ENCODE assay signal across 28 cellular contexts in the genomic region with DNA sequence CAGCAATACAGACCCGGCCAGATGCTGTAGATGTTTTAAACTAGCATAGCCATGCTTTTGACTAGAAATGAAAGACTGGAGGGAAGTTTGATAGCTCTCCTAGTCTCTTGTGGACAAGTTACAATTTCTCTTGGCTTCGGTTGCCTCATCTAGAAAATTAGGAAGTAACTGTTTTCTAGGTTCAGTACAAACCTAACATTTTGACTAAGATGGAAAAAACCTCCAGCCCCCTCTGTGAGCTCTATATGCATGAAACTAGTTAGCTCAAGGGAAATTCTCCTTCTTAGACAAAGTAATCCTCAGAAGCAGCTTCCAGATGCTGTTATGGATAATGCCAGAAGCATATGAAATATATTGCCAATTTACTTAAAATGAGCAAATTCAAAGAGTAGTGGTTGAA.
A peak's percentile ranks its signal among the peaks of the same experiment; 100 is the strongest.
DNase-seq lines count a peak whose midpoint lies in the region; ATAC-seq and TF ChIP-seq lines count a peak whose summit lies in the region.
"Had no signal": no experiment of that assay in that cellular context is flagged by ENCODE, and none has a peak within 500 bp of the region (broad histone marks: within the 10 kb centered on the region; RNA-seq: fewer than 3 reads in every experiment).

No MANE protein-coding gene starts in this region.

- H3K79me2 ChIP-seq in OCI-LY7 (ENCODE audit: insufficient read depth, low read depth, low read length), result no peaks in the 10 kb centered on the region

- TSS peak; percentile 3 for BruUV-seq in OCI-LY7 (replicated peaks; lab: Mats Ljungman, UMichigan)

- TF ChIP-seq CTCF in OCI-LY7 (conservative IDR thresholded peaks at IDR 0.05; ENCODE audit: low read length) (no peak), upper lobe of right lung (IDR thresholded peaks at IDR 0.05) (no peak), endodermal cell (conservative IDR thresholded peaks at IDR 0.05) (no peak)

- H3K36me3 ChIP-seq in OCI-LY7 (ENCODE audit: insufficient read depth, low read length) (peaks cover 19% of the 10 kb centered on the region), upper lobe of right lung (no peaks in the 10 kb centered on the region), endodermal cell (ENCODE audit: control insufficient read depth, insufficient read depth, low read length) (no peaks in the 10 kb centered on the region)

- H3K9me2 ChIP-seq in OCI-LY7 (ENCODE audit: insufficient read depth, low read length), result no peaks in the 10 kb centered on the region; the same call in 1 of the 2 replicates

- H3K4me3 Mint-ChIP-seq in stimulated activated naive CD8-positive, alpha-beta T cell treated with anti-CD3 and anti-CD28 coated beads, Interleukin-15, amount 100 ng/mL, for 72 hours, result no peak overlapping the region
- H3K4me3 Mint-ChIP-seq in endodermal cell, result no peak overlapping the region
- H3K4me3 Mint-ChIP-seq: activated CD4-positive, alpha-beta T cell treated with anti-CD3 and anti-CD28 coated beads, Interleukin-2, amount 10 ng/mL, durations not matched to agents 7 days and 5 days; activated CD8-positive, alpha-beta memory T cell treated with anti-CD3 and anti-CD28 coated beads, Interleukin-2, amount 10 ng/mL, durations not matched to agents 7 days and 5 days; activated naive CD4-positive, alpha-beta T cell treated with anti-CD3 and anti-CD28 coated beads, Interleukin-2, amount 10 ng/mL, durations not matched to agents 7 days and 5 days; B cell; memory B cell; T-helper 17 cell had no signal

- peaks cover 23% of the 10 kb centered on the region for H3K4me1 ChIP-seq in OCI-LY7 (ENCODE audit: insufficient read depth, low read length, poor library complexity, severe bottlenecking)
- H3K4me1 ChIP-seq in upper lobe of right lung, result no peaks in the 10 kb centered on the region
- H3K4me1 ChIP-seq in endodermal cell (ENCODE audit: control insufficient read depth, insufficient read depth, low read length), result no peaks in the 10 kb centered on the region

- H3K9me3 ChIP-seq in OCI-LY7 (ENCODE audit: low read length) (no peaks in the 10 kb centered on the region), upper lobe of right lung (no peaks in the 10 kb centered on the region), endodermal cell (ENCODE audit: control insufficient read depth, low read length) (no peaks in the 10 kb centered on the region)
- H3K9me3 ChIP-seq: upper lobe of left lung had no signal

- H3K4me1 Mint-ChIP-seq in stimulated activated naive CD8-positive, alpha-beta T cell treated with anti-CD3 and anti-CD28 coated beads, Interleukin-15, amount 100 ng/mL, for 72 hours, result peaks cover 13% of the 10 kb centered on the region
- peaks cover 2% of the 10 kb centered on the region for H3K4me1 Mint-ChIP-seq in endodermal cell

- H3K9ac ChIP-seq in endodermal cell (ENCODE audit: extremely low read depth, low read length, poor library complexity, severe bottlenecking), result no peak overlapping the region
- H3K9ac ChIP-seq: KMS-11 had no signal

- CTCF ChIA-PET in OCI-LY7 (lab: Charles Lee; ENCODE audit: unreplicated experiment), result no interaction called here

- H4K20me1 ChIP-seq in OCI-LY7 (ENCODE audit: insufficient read depth, low read length), result no peaks in the 10 kb centered on the region

- H3K9me3 Mint-ChIP-seq in stimulated activated naive CD8-positive, alpha-beta T cell treated with anti-CD3 and anti-CD28 coated beads, Interleukin-15, amount 100 ng/mL, for 72 hours, result no peaks in the 10 kb centered on the region
- H3K9me3 Mint-ChIP-seq in endodermal cell, result no peaks in the 10 kb centered on the region
- H3K9me3 Mint-ChIP-seq: activated CD4-positive, alpha-beta T cell treated with anti-CD3 and anti-CD28 coated beads, Interleukin-2, amount 10 ng/mL, durations not matched to agents 7 days and 5 days; activated naive CD4-positive, alpha-beta T cell treated with anti-CD3 and anti-CD28 coated beads, Interleukin-2, amount 10 ng/mL, durations not matched to agents 7 days and 5 days had no signal

- H3K27me3 Mint-ChIP-seq in stimulated activated naive CD8-positive, alpha-beta T cell treated with anti-CD3 and anti-CD28 coated beads, Interleukin-15, amount 100 ng/mL, for 72 hours, result peaks cover 7% of the 10 kb centered on the region
- no peaks in the 10 kb centered on the region for H3K27me3 Mint-ChIP-seq in endodermal cell (ENCODE audit: insufficient read depth)
- H3K27me3 Mint-ChIP-seq: B cell, memory B cell, T-helper 17 cell had no signal

- H3K27me3 ChIP-seq in upper lobe of right lung (no peaks in the 10 kb centered on the region), endodermal cell (ENCODE audit: control insufficient read depth, insufficient read depth, low read length, poor library complexity, severe bottlenecking) (no peaks in the 10 kb centered on the region)
- H3K27me3 ChIP-seq: upper lobe of left lung had no signal

- POLR2A ChIA-PET in OCI-LY7 (lab: Charles Lee), result interaction anchor here (0.6 to 1.6 kb wide), 6 partner anchors 9 to 754 kb away, joined by 3 to 4 read pairs (median 4); no protein-coding TSS in a partner anchor

- no peaks in the 10 kb centered on the region for H3K36me3 Mint-ChIP-seq in endodermal cell (ENCODE audit: low read depth)
- H3K36me3 Mint-ChIP-seq: activated CD8-positive, alpha-beta memory T cell treated with anti-CD3 and anti-CD28 coated beads, Interleukin-2, amount 10 ng/mL, durations not matched to agents 7 days and 5 days; activated naive CD4-positive, alpha-beta T cell treated with anti-CD3 and anti-CD28 coated beads, Interleukin-2, amount 10 ng/mL, durations not matched to agents 7 days and 5 days; memory B cell had no signal

- ATAC-seq in stimulated activated naive CD8-positive, alpha-beta T cell treated with anti-CD3 and anti-CD28 coated beads, Interleukin-15, Interleukin-2, amounts not matched to agents 100 U/mL and 50 U/mL, for 24 hours, result peak; percentile 23
- ATAC-seq in stimulated activated naive CD8-positive, alpha-beta T cell treated with anti-CD3 and anti-CD28 coated beads, Interleukin-15, amount 100 ng/mL, for 72 hours, result no peak
- peak; percentile 55 for ATAC-seq in HG02885 (IDR thresholded peaks at IDR 0.05; ENCODE audit: poor library complexity, unreplicated experiment)
- ATAC-seq in upper lobe of right lung, result peak; percentile 19
- ATAC-seq: activated CD8-positive, alpha-beta memory T cell treated with anti-CD3 and anti-CD28 coated beads, Interleukin-2, amount 10 ng/mL, durations not matched to agents 7 days and 5 days; HCT116; left cardiac atrium; Panc1; T-helper 17 cell had no signal

- no peak overlapping the region for H3K27ac Mint-ChIP-seq in stimulated activated naive CD8-positive, alpha-beta T cell treated with anti-CD3 and anti-CD28 coated beads, Interleukin-15, amount 100 ng/mL, for 72 hours
- H3K27ac Mint-ChIP-seq in endodermal cell, result no peak overlapping the region
- H3K27ac Mint-ChIP-seq: activated CD4-positive, alpha-beta T cell treated with anti-CD3 and anti-CD28 coated beads, Interleukin-2, amount 10 ng/mL, durations not matched to agents 7 days and 5 days; activated CD8-positive, alpha-beta memory T cell treated with anti-CD3 and anti-CD28 coated beads, Interleukin-2, amount 10 ng/mL, durations not matched to agents 7 days and 5 days; activated naive CD4-positive, alpha-beta T cell treated with anti-CD3 and anti-CD28 coated beads, Interleukin-2, amount 10 ng/mL, durations not matched to agents 7 days and 5 days; B cell; T-helper 17 cell had no signal

- no peak overlapping the region for H3K27ac ChIP-seq in OCI-LY7 (ENCODE audit: low read depth, low read length, poor library complexity, severe bottlenecking)
- no peak overlapping the region for H3K27ac ChIP-seq in upper lobe of right lung
- H3K27ac ChIP-seq in endodermal cell (ENCODE audit: low read depth, low read length), result no peak overlapping the region
- H3K27ac ChIP-seq: KMS-11 had no signal

- intact Hi-C loops in OCI-LY7 (cut with micrococcal nuclease; ENCODE audit: unreplicated experiment), result no loop called here
- intact Hi-C loops in upper lobe of right lung (cut with DNase I), result no loop called here

- no peak overlapping the region for H3K4me3 ChIP-seq in OCI-LY7 (ENCODE audit: low read depth, low read length, poor library complexity, severe bottlenecking)
- H3K4me3 ChIP-seq in upper lobe of right lung, result no peak overlapping the region
- no peak overlapping the region for H3K4me3 ChIP-seq in endodermal cell (ENCODE audit: low read length)
- H3K4me3 ChIP-seq: upper lobe of left lung had no signal

- 86 to 100% methylated on average over 1 to 2 of the region's 2 CpGs for WGBS in endodermal cell (ENCODE audit: insufficient coverage in 1 of 2, insufficient read length in 1 of 2), 2 experiments

- no peak for DNase-seq in stimulated activated naive CD8-positive, alpha-beta T cell treated with anti-CD3 and anti-CD28 coated beads, Interleukin-15, Interleukin-2, amounts not matched to agents 100 U/mL and 50 U/mL, for 24 hours
- DNase-seq in stimulated activated naive CD8-positive, alpha-beta T cell treated with anti-CD3 and anti-CD28 coated beads, Interleukin-15, amount 100 ng/mL, for 72 hours, result no peak
- DNase-seq in OCI-LY7 (ENCODE audit: low spot score), result no peak
- no peak for DNase-seq in upper lobe of right lung
- DNase-seq in cerebellar cortex (ENCODE audit: low spot score), result no peak
- DNase-seq in endodermal cell, result no peak
- DNase-seq in ACHN, result no peak
- DNase-seq: activated CD4-positive, alpha-beta T cell treated with anti-CD3 and anti-CD28 coated beads, Interleukin-2, amount 10 ng/mL, durations not matched to agents 7 days and 5 days; activated CD8-positive, alpha-beta memory T cell treated with anti-CD3 and anti-CD28 coated beads, Interleukin-2, amount 10 ng/mL, durations not matched to agents 7 days and 5 days; activated naive CD4-positive, alpha-beta T cell treated with anti-CD3 and anti-CD28 coated beads, Interleukin-2, amount 10 ng/mL, durations not matched to agents 7 days and 5 days; anterior cingulate cortex; caudate nucleus; DMS79 treated with DMSO at 0.1 percent for 48 hours; head of caudate nucleus; left cardiac atrium; NCI-H1048; NCI-H1930; occipital lobe; retina; stimulated activated CD4-positive, alpha-beta T cell treated with anti-CD3 and anti-CD28 coated beads, Interleukin-4, amount 100 ng/mL, for 1 hour; T-helper 17 cell; upper lobe of left lung had no signal

- in situ Hi-C loops in ACHN (cut with HindIII; ENCODE audit: low pct_ligation_motif_present, low pct_unique_long_range_greater_than_20kb, low sequenced_read_pairs), result no loop called here

- H3K4me2 ChIP-seq in OCI-LY7 (ENCODE audit: low read length), result no peak overlapping the region
- H3K4me2 ChIP-seq: KMS-11 had no signal

- no peak overlapping the region for H2AFZ ChIP-seq in OCI-LY7 (ENCODE audit: low read length)
